17 cellular contexts compared by ENCODE assay signal in genomic region chrX:30887288-30887687, GRCh38. TPM values are rescaled to one million over a fixed set of nuclear protein-coding genes. Genes with fewer than 3 reads are reported as not detected.
A peak's percentile ranks its signal among the peaks of the same experiment; 100 is the strongest.
DNase-seq lines count a peak whose midpoint lies in the region; ATAC-seq and TF ChIP-seq lines count a peak whose summit lies in the region.
"Had no signal": no experiment of that assay in that cellular context is flagged by ENCODE, and none has a peak within 500 bp of the region (broad histone marks: within the 10 kb centered on the region; RNA-seq: fewer than 3 reads in every experiment).

No MANE protein-coding gene starts in this region.

- H3K36me3 ChIP-seq in HCT116 (ENCODE audit: control insufficient read depth in 1 of 2, insufficient read depth in 2 of 2, low read length in 2 of 2) = no peaks in the 10 kb centered on the region
- H3K36me3 ChIP-seq: tibial nerve had no signal

- H3K4me2 ChIP-seq in HCT116 (ENCODE audit: low read length) = peak overlapping the region; percentile 77; the same call in 1 of the 2 replicates

- peak overlapping the region; percentile 67 for H3K27ac Mint-ChIP-seq in activated CD4-positive, alpha-beta T cell treated with anti-CD3 and anti-CD28 coated beads for 36 hours
- no peak overlapping the region for H3K27ac Mint-ChIP-seq in activated T-helper 1 cell treated with anti-CD3 and anti-CD28 coated beads, Interleukin-12 subunit alpha, Interleukin-12 subunit beta, Interleukin-2, Interleukin-4 antibody, amounts not matched to agents 30 ng/mL and 10 ng/mL and 1 ng/mL, durations not matched to agents 14 hours and 24 hours and 36 hours
- no peak overlapping the region for H3K27ac Mint-ChIP-seq in nephron

- H3K27me3 Mint-ChIP-seq in activated CD4-positive, alpha-beta T cell treated with anti-CD3 and anti-CD28 coated beads for 36 hours = no peaks in the 10 kb centered on the region
- H3K27me3 Mint-ChIP-seq in activated T-helper 1 cell treated with anti-CD3 and anti-CD28 coated beads, Interleukin-12 subunit alpha, Interleukin-12 subunit beta, Interleukin-2, Interleukin-4 antibody, amounts not matched to agents 30 ng/mL and 10 ng/mL and 1 ng/mL, durations not matched to agents 14 hours and 24 hours and 36 hours (ENCODE audit: insufficient read depth) = no peaks in the 10 kb centered on the region
- H3K27me3 Mint-ChIP-seq in nephron (ENCODE audit: low read depth) = no peaks in the 10 kb centered on the region
- H3K27me3 Mint-ChIP-seq: naive B cell had no signal

- H3K9me3 ChIP-seq in HCT116 (ENCODE audit: control insufficient read depth in 1 of 2, insufficient read depth in 1 of 2, low read depth in 1 of 2, low read length in 2 of 2) = no peaks in the 10 kb centered on the region
- H3K9me3 ChIP-seq: Caco-2, SK-N-SH, tibial nerve had no signal

- no peak for TF ChIP-seq RAD21 in HCT116 (IDR thresholded peaks at IDR 0.05; ENCODE audit: low read depth)

- H4K20me1 ChIP-seq in HCT116 (ENCODE audit: insufficient read depth) = no peaks in the 10 kb centered on the region

- peak overlapping the region; percentile 78 for H3K4me3 Mint-ChIP-seq in activated CD4-positive, alpha-beta T cell treated with anti-CD3 and anti-CD28 coated beads for 36 hours
- H3K4me3 Mint-ChIP-seq in activated T-helper 1 cell treated with anti-CD3 and anti-CD28 coated beads, Interleukin-12 subunit alpha, Interleukin-12 subunit beta, Interleukin-2, Interleukin-4 antibody, amounts not matched to agents 30 ng/mL and 10 ng/mL and 1 ng/mL, durations not matched to agents 14 hours and 24 hours and 36 hours = peak overlapping the region; percentile 89
- H3K4me3 Mint-ChIP-seq in nephron = peak overlapping the region; percentile 31 to 92 (median 86)

- H2AFZ ChIP-seq in HCT116 (ENCODE audit: low read depth, low read length, poor library complexity, severe bottlenecking) = no peak overlapping the region

- H3K4me3 ChIP-seq in HCT116 (replicated peaks in 1 of 2; ENCODE audit: low read depth in 1 of 2, low read length in 2 of 2) = no peak overlapping the region

- H3K4me1 Mint-ChIP-seq in activated CD4-positive, alpha-beta T cell treated with anti-CD3 and anti-CD28 coated beads for 36 hours = peaks cover 48% of the 10 kb centered on the region
- H3K4me1 Mint-ChIP-seq in activated T-helper 1 cell treated with anti-CD3 and anti-CD28 coated beads, Interleukin-12 subunit alpha, Interleukin-12 subunit beta, Interleukin-2, Interleukin-4 antibody, amounts not matched to agents 30 ng/mL and 10 ng/mL and 1 ng/mL, durations not matched to agents 14 hours and 24 hours and 36 hours (ENCODE audit: low read depth) = peaks cover 39% of the 10 kb centered on the region
- H3K4me1 Mint-ChIP-seq in nephron = peaks cover 13% of the 10 kb centered on the region

- H3K9ac ChIP-seq in HCT116 (ENCODE audit: low read length) = no peak overlapping the region

- peaks cover 5% of the 10 kb centered on the region for H3K36me3 Mint-ChIP-seq in activated CD4-positive, alpha-beta T cell treated with anti-CD3 and anti-CD28 coated beads for 36 hours (ENCODE audit: low read depth)
- H3K36me3 Mint-ChIP-seq in activated T-helper 1 cell treated with anti-CD3 and anti-CD28 coated beads, Interleukin-12 subunit alpha, Interleukin-12 subunit beta, Interleukin-2, Interleukin-4 antibody, amounts not matched to agents 30 ng/mL and 10 ng/mL and 1 ng/mL, durations not matched to agents 14 hours and 24 hours and 36 hours (ENCODE audit: low read depth) = peaks cover 13% of the 10 kb centered on the region
- H3K36me3 Mint-ChIP-seq in nephron (ENCODE audit: low read depth) = no peaks in the 10 kb centered on the region
- H3K36me3 Mint-ChIP-seq: naive B cell had no signal

- TF ChIP-seq CTCF in HCT116 (IDR thresholded peaks at IDR 0.05 in 2 of 3, conservative IDR thresholded peaks at IDR 0.05 in 1 of 3; ENCODE audit: borderline replicate concordance in 1 of 3, insufficient read depth in 1 of 3, low read depth in 2 of 3, low read length in 2 of 3) (no peak), nephron (IDR thresholded peaks at IDR 0.05; ENCODE audit: unreplicated experiment in 3 of 3) (no peak)

- BruUV-seq in HCT116 (replicated peaks; lab: Mats Ljungman, UMichigan) = no TSS peak

- peaks cover 3 to 12% of the 10 kb centered on the region in 2 experiments; a peak in 3 of 4 replicates for H3K4me1 ChIP-seq in HCT116 (ENCODE audit: control insufficient read depth in 1 of 2, insufficient read depth in 2 of 2, low read length in 2 of 2)

- no peak overlapping the region for H3K27ac ChIP-seq in HCT116 (ENCODE audit: low read depth, low read length)
- H3K27ac ChIP-seq: tibial nerve had no signal

- CTCF ChIA-PET in activated CD4-positive, alpha-beta T cell treated with anti-CD3 and anti-CD28 coated beads for 36 hours (lab: Charles Lee) = interaction anchor here (1.0 to 1.8 kb wide), 3 partner anchors 10 to 227 kb away, joined by 5 to 7 read pairs (median 5); no protein-coding TSS in a partner anchor
- CTCF ChIA-PET in HCT116 (lab: Charles Lee) = no interaction called here

- POLR2A ChIA-PET in activated CD4-positive, alpha-beta T cell treated with anti-CD3 and anti-CD28 coated beads for 36 hours (lab: Charles Lee) = no interaction called here
- POLR2A ChIA-PET in HCT116 (lab: Charles Lee) = no interaction called here

- TF ChIP-seq POLR2A in HCT116 (IDR thresholded peaks at IDR 0.05; ENCODE audit: borderline replicate concordance, extremely low read depth, insufficient read depth, insufficient read length) = no peak

- DNase-seq in activated CD4-positive, alpha-beta T cell treated with anti-CD3 and anti-CD28 coated beads for 36 hours = no peak
- DNase-seq in activated CD4-positive, alpha-beta T cell treated with anti-CD3 and anti-CD28 coated beads, Interleukin-2, amount 50 U/mL, for 48 hours = no peak
- DNase-seq in HCT116 (ENCODE audit: low read depth, low spot score) (no peak), NCI-H2171 (lab: John Stamatoyannopoulos, UW) (no peak), anterior cingulate cortex (lab: John Stamatoyannopoulos, UW) (no peak), NCI-H446 treated with DMSO at 0.1 percent for 48 hours (lab: John Stamatoyannopoulos, UW) (no peak)
- DNase-seq in activated T-helper 1 cell treated with anti-CD3 and anti-CD28 coated beads, Interleukin-12 subunit alpha, Interleukin-12 subunit beta, Interleukin-2, Interleukin-4 antibody, amounts not matched to agents 30 ng/mL and 10 ng/mL and 1 ng/mL, durations not matched to agents 14 hours and 24 hours and 36 hours (ENCODE audit: low spot score) = no peak
- DNase-seq: Caco-2; effector CD4-positive, alpha-beta T cell; left ventricle myocardium superior; naive B cell; NCI-H1105 treated with DMSO at 0.1 percent for 48 hours; NCI-H226; retina; SK-N-SH had no signal

- RAD21 ChIA-PET in HCT116 (lab: Charles Lee; ENCODE audit: low non-redundant PET in 1 of 2, low total read pairs in 2 of 2, uncharacterized antibody in 2 of 2, unreplicated experiment in 2 of 2) = no interaction called here

- no peaks in the 10 kb centered on the region for H3K9me3 Mint-ChIP-seq in activated CD4-positive, alpha-beta T cell treated with anti-CD3 and anti-CD28 coated beads for 36 hours (ENCODE audit: low read depth)
- H3K9me3 Mint-ChIP-seq in activated T-helper 1 cell treated with anti-CD3 and anti-CD28 coated beads, Interleukin-12 subunit alpha, Interleukin-12 subunit beta, Interleukin-2, Interleukin-4 antibody, amounts not matched to agents 30 ng/mL and 10 ng/mL and 1 ng/mL, durations not matched to agents 14 hours and 24 hours and 36 hours = no peaks in the 10 kb centered on the region
- peaks cover 4% of the 10 kb centered on the region for H3K9me3 Mint-ChIP-seq in nephron

- ATAC-seq in activated CD4-positive, alpha-beta T cell treated with anti-CD3 and anti-CD28 coated beads for 36 hours = no peak
- no peak for ATAC-seq in HCT116
- ATAC-seq: left ventricle myocardium superior had no signal

- H3K9me2 ChIP-seq in HCT116 (ENCODE audit: insufficient read depth) = no peaks in the 10 kb centered on the region
- H3K9me2 ChIP-seq: SK-N-SH had no signal

- intact Hi-C loops in activated CD4-positive, alpha-beta T cell treated with anti-CD3 and anti-CD28 coated beads for 36 hours (cut with DNase I, micrococcal nuclease) = loop anchor here (1.0 to 5.0 kb wide), 4 partner anchors 56 to 310 kb away; partner anchors contain the start of gene TASL (in 1 of the 2)
- intact Hi-C loops in HCT116 (cut with micrococcal nuclease) = no loop called here
- intact Hi-C loops in activated T-helper 1 cell treated with anti-CD3 and anti-CD28 coated beads, Interleukin-12 subunit alpha, Interleukin-12 subunit beta, Interleukin-2, Interleukin-4 antibody, amounts not matched to agents 30 ng/mL and 10 ng/mL and 1 ng/mL, durations not matched to agents 14 hours and 24 hours and 36 hours (cut with micrococcal nuclease) = loop anchor here (1.0 kb wide), 3 partner anchors 56 to 170 kb away; no protein-coding TSS in a partner anchor

- no peaks in the 10 kb centered on the region for H3K27me3 ChIP-seq in HCT116 (ENCODE audit: insufficient read depth, low read length)
- H3K27me3 ChIP-seq: tibial nerve had no signal

- peaks cover 16% of the 10 kb centered on the region for H3K79me2 ChIP-seq in HCT116 (ENCODE audit: insufficient read depth, low read length)

TF ChIP-seq in HCT116, 20 proteins besides CTCF, POLR2A, EP300 and RAD21 (continues in another document):
- no peak for TF ChIP-seq YY1 (IDR thresholded peaks at IDR 0.05; ENCODE audit: extremely low read depth, insufficient replicate concordance, low read depth, low read length)
- TF ChIP-seq FOSL1 (IDR thresholded peaks at IDR 0.05; ENCODE audit: low read depth) = no peak
- no peak for TF ChIP-seq ZBTB33 (IDR thresholded peaks at IDR 0.05; ENCODE audit: extremely low read depth, insufficient replicate concordance, low read length)
- TF ChIP-seq SRF (IDR thresholded peaks at IDR 0.05; ENCODE audit: low read depth) = no peak

RNA-seq across cellular contexts. Expression of gene TAB3, which starts 1.8 kb away (rescaled TPM):
- total RNA-seq in activated CD4-positive, alpha-beta T cell treated with anti-CD3 and anti-CD28 coated beads for 36 hours = 10 to 100 TPM; 18.7 to 20.1 TPM
- 11.2 TPM for total RNA-seq in HCT116 (2021; ENCODE audit: unreplicated experiment)
- 6.7 and 7.0 TPM in 2 replicates for polyA plus RNA-seq in HCT116 (2012)
- total RNA-seq in activated T-helper 1 cell treated with anti-CD3 and anti-CD28 coated beads, Interleukin-12 subunit alpha, Interleukin-12 subunit beta, Interleukin-2, Interleukin-4 antibody, amounts not matched to agents 30 ng/mL and 10 ng/mL and 1 ng/mL, durations not matched to agents 14 hours and 24 hours and 36 hours = 23.7 and 24.4 TPM in 2 replicates
